ENCODE assay signal across 22 cellular contexts in the genomic region with DNA sequence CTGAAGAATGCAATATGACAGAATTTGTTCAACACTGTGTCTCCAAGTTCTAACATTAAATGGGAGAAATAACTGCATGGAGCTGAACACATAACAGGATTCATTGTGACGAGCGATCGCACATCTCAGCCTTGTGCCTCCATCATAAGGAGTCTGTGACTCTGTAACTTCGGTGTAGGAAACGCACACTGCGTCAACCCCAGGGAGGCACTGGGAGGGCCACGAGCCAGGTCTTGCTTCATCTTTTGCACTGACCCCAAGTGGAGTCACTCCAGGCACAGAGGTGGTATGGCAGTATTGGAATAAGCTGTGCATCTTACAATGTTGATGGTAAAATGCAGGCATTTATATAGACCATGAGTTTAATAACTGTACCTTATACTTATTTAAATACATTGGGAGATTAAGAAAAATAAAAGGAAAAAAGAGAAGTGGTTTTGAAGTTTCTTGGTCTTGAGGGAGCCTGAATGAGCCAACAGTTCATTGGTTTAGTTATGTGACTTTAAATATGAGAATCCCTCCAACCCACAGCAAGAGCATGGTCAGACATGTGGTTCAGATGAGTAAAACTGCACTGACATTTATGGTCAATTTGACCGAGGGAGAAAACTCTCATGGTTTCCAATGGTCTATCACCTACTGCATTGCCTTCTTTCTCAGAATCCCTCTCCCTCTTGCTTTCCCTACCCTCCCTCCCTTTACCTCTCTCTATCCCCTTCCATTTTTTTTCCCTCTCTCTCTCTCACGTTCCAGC. TPM values are rescaled to one million over a fixed set of nuclear protein-coding genes. Genes with fewer than 3 reads are reported as not detected.
DNase-seq lines count a peak whose midpoint lies in the region; ATAC-seq and FAIRE-seq lines count a peak whose summit lies in the region.
"Had no signal": no experiment of that assay in that cellular context is flagged by ENCODE, and none has a peak within 500 bp of the region (broad histone marks: within the 10 kb centered on the region; RNA-seq: fewer than 3 reads in every experiment).

No MANE protein-coding gene starts in this region.

- intact Hi-C loops in dendritic cell treated with granulocyte-macrophage colony-stimulating factor and Interleukin-4, amounts not matched to agents 40 ng/mL and 50 ng/mL, for 4 days (cut with micrococcal nuclease) = no loop called here

- peaks cover 35% of the 10 kb centered on the region for H3K27me3 Mint-ChIP-seq in dendritic cell treated with granulocyte-macrophage colony-stimulating factor and Interleukin-4, amounts not matched to agents 40 ng/mL and 50 ng/mL, for 4 days

- H3K27ac Mint-ChIP-seq in dendritic cell treated with granulocyte-macrophage colony-stimulating factor and Interleukin-4, amounts not matched to agents 40 ng/mL and 50 ng/mL, for 4 days = peak overlapping the region; percentile 61
- H3K27ac Mint-ChIP-seq in stimulated activated effector memory CD8-positive, alpha-beta T cell treated with anti-CD3 and anti-CD28 coated beads, Interleukin-12 subunit alpha, Interleukin-12 subunit beta, amount 100 ng/mL, for 72 hours = no peak overlapping the region
- H3K27ac Mint-ChIP-seq: activated CD4-positive, alpha-beta memory T cell treated with anti-CD3 and anti-CD28 coated beads for 36 hours; activated naive CD8-positive, alpha-beta T cell; endodermal cell had no signal

- no peaks in the 10 kb centered on the region for H3K9me3 Mint-ChIP-seq in dendritic cell treated with granulocyte-macrophage colony-stimulating factor and Interleukin-4, amounts not matched to agents 40 ng/mL and 50 ng/mL, for 4 days
- H3K9me3 Mint-ChIP-seq in stimulated activated effector memory CD8-positive, alpha-beta T cell treated with anti-CD3 and anti-CD28 coated beads, Interleukin-12 subunit alpha, Interleukin-12 subunit beta, amount 100 ng/mL, for 72 hours = no peaks in the 10 kb centered on the region

- H3K36me3 Mint-ChIP-seq in dendritic cell treated with granulocyte-macrophage colony-stimulating factor and Interleukin-4, amounts not matched to agents 40 ng/mL and 50 ng/mL, for 4 days (ENCODE audit: low read depth) = no peaks in the 10 kb centered on the region
- no peaks in the 10 kb centered on the region for H3K36me3 Mint-ChIP-seq in stimulated activated effector memory CD8-positive, alpha-beta T cell treated with anti-CD3 and anti-CD28 coated beads, Interleukin-12 subunit alpha, Interleukin-12 subunit beta, amount 100 ng/mL, for 72 hours
- H3K36me3 Mint-ChIP-seq: activated CD4-positive, alpha-beta memory T cell treated with anti-CD3 and anti-CD28 coated beads for 36 hours; activated naive CD8-positive, alpha-beta T cell had no signal

- FAIRE-seq in HTR-8/SVneo (lab: Jason Lieb, UNC) = peak; percentile 44
- FAIRE-seq: GM12891 had no signal

- peaks cover 32% of the 10 kb centered on the region for H3K4me1 Mint-ChIP-seq in dendritic cell treated with granulocyte-macrophage colony-stimulating factor and Interleukin-4, amounts not matched to agents 40 ng/mL and 50 ng/mL, for 4 days (ENCODE audit: low read depth)
- peaks cover 15% of the 10 kb centered on the region for H3K4me1 Mint-ChIP-seq in stimulated activated effector memory CD8-positive, alpha-beta T cell treated with anti-CD3 and anti-CD28 coated beads, Interleukin-12 subunit alpha, Interleukin-12 subunit beta, amount 100 ng/mL, for 72 hours

- peak; percentile 81 for ATAC-seq in stimulated activated effector memory CD8-positive, alpha-beta T cell treated with anti-CD3 and anti-CD28 coated beads, Interleukin-12 subunit alpha, Interleukin-12 subunit beta, amount 100 ng/mL, for 72 hours
- ATAC-seq in GM18861 (IDR thresholded peaks at IDR 0.05; ENCODE audit: unreplicated experiment) = no peak
- ATAC-seq: esophagus mucosa, foreskin keratinocyte had no signal

- DNase-seq in HTR-8/SVneo (ENCODE audit: insufficient read length, low spot score) = no peak
- DNase-seq in MV-4-11 (lab: John Stamatoyannopoulos, UW) = peak; percentile 73
- no peak for DNase-seq in stimulated activated effector memory CD8-positive, alpha-beta T cell treated with anti-CD3 and anti-CD28 coated beads, Interleukin-12 subunit alpha, Interleukin-12 subunit beta, amount 100 ng/mL, for 72 hours (ENCODE audit: low spot score in 2 of 2)
- no peak for DNase-seq in occipital lobe (lab: John Stamatoyannopoulos, UW)
- no peak for DNase-seq in NCI-H146 (lab: John Stamatoyannopoulos, UW)
- DNase-seq: activated CD4-positive, alpha-beta memory T cell treated with anti-CD3 and anti-CD28 coated beads for 36 hours; activated CD4-positive, CD25-positive, alpha-beta regulatory T cell treated with anti-CD3 and anti-CD28 coated beads, Interleukin-2, amount 50 U/mL, for 72 hours; activated effector memory CD4-positive, alpha-beta T cell treated with Interleukin-2 at 50 U/mL for 16 hours; Calu3; caudate nucleus; endodermal cell; foreskin keratinocyte; NCI-H187; NCI-H2171 treated with DMSO at 0.1 percent for 48 hours; NCI-H524 treated with DMSO at 0.1 percent for 48 hours; upper lobe of left lung had no signal

- H3K4me3 Mint-ChIP-seq in dendritic cell treated with granulocyte-macrophage colony-stimulating factor and Interleukin-4, amounts not matched to agents 40 ng/mL and 50 ng/mL, for 4 days = no peak overlapping the region
- H3K4me3 Mint-ChIP-seq in stimulated activated effector memory CD8-positive, alpha-beta T cell treated with anti-CD3 and anti-CD28 coated beads, Interleukin-12 subunit alpha, Interleukin-12 subunit beta, amount 100 ng/mL, for 72 hours = no peak overlapping the region
- H3K4me3 Mint-ChIP-seq: activated CD4-positive, alpha-beta memory T cell treated with anti-CD3 and anti-CD28 coated beads for 36 hours; activated naive CD8-positive, alpha-beta T cell; endodermal cell had no signal

RNA-seq across cellular contexts. Expression of gene PMP22, which starts 5.7 kb away (rescaled TPM):
- 12.0 TPM for total RNA-seq in occipital lobe
- total RNA-seq: activated CD4-positive, alpha-beta memory T cell treated with anti-CD3 and anti-CD28 coated beads for 36 hours; T-helper 1 cell treated with Interleukin-12 subunit alpha and Interleukin-12 subunit beta and Interleukin-4 antibody, amounts not matched to agents 30 ng/mL and 1 ng/mL, for 36 hours had no signal
